In genomic region chr14:72094844-72095582, GRCh38 we compare ENCODE assay signal across 19 cellular contexts.
A peak's percentile ranks its signal among the peaks of the same experiment; 100 is the strongest.
DNase-seq lines count a peak whose midpoint lies in the region; ATAC-seq, FAIRE-seq and TF ChIP-seq lines count a peak whose summit lies in the region.
"Had no signal": no experiment of that assay in that cellular context is flagged by ENCODE, and none has a peak within 500 bp of the region (broad histone marks: within the 10 kb centered on the region; RNA-seq: fewer than 3 reads in every experiment).

No MANE protein-coding gene starts in this region.

- H3K56ac ChIP-seq in H1 (replicated peaks; ENCODE audit: insufficient read length, low read depth, low read length): no peak overlapping the region

- peak overlapping the region; percentile 48; the same call in 1 of the 2 replicates for H2AFZ ChIP-seq in H1 (ENCODE audit: low read length)
- H2AFZ ChIP-seq: PC-9 had no signal

- H3K4me1 ChIP-seq in H1 (replicated peaks in 1 of 4; ENCODE audit: control insufficient read depth in 3 of 4, insufficient read depth in 4 of 4, low read length in 3 of 4) (no peaks in the 10 kb centered on the region; a peak in 1 of 7 replicates), uterus (no peaks in the 10 kb centered on the region), aorta (ENCODE audit: control insufficient read depth in 1 of 2, insufficient read depth in 2 of 2, low read length in 2 of 2) (no peaks in the 10 kb centered on the region)

- no peaks in the 10 kb centered on the region for H3K36me3 ChIP-seq in H1 (ENCODE audit: control insufficient read depth in 2 of 4, insufficient read depth in 4 of 4, low read length in 3 of 4)
- H3K36me3 ChIP-seq in uterus: no peaks in the 10 kb centered on the region
- no peaks in the 10 kb centered on the region for H3K36me3 ChIP-seq in aorta (ENCODE audit: control insufficient read depth in 1 of 2, insufficient read depth in 2 of 2, low read length in 1 of 2)

- H2BK12ac ChIP-seq in H1 (ENCODE audit: low read depth, low read length): no peak overlapping the region

- H3K9ac ChIP-seq in H1 (replicated peaks in 1 of 4; ENCODE audit: extremely low read depth in 1 of 4, low read depth in 3 of 4, low read length in 3 of 4): no peak overlapping the region

- no peak overlapping the region for H4K5ac ChIP-seq in H1 (ENCODE audit: insufficient read length, low read depth, low read length)

- H3K23ac ChIP-seq in H1 (ENCODE audit: insufficient read length): no peak overlapping the region

- no peaks in the 10 kb centered on the region for H3K79me2 ChIP-seq in H1 (ENCODE audit: control insufficient read depth in 1 of 2, insufficient read depth in 2 of 2, low read length in 2 of 2)

- WGBS in H1 (ENCODE audit: extremely low coverage in 1 of 2, insufficient coverage in 1 of 2, insufficient read length in 1 of 2, insufficient replicate concordance in 2 of 2, low coverage in 1 of 2, low lambda C conversion rate in 2 of 2, missing lambda C conversion rate in 1 of 2), 2 experiments: 87% methylated on average over 6 of the region's 6 CpGs; no CpG with 5 or more reads in 1 of the 2 experiments
- WGBS in aorta, 2 donors: 77 to 82% methylated on average over 6 of the region's 6 CpGs

- H2BK5ac ChIP-seq in H1 (ENCODE audit: low read depth, low read length): no peak overlapping the region

- H3K14ac ChIP-seq in H1 (ENCODE audit: insufficient read length): no peak overlapping the region

- no peak for FAIRE-seq in H1 (lab: Jason Lieb, UNC)

- no peak overlapping the region for H3K4me2 ChIP-seq in H1 (ENCODE audit: insufficient read depth in 1 of 2, low read depth in 2 of 2, low read length in 2 of 2)
- H3K4me2 ChIP-seq: PC-9 had no signal

- DNase-seq in NOMO-1 treated with DMSO at 0.1 percent for 48 hours (lab: John Stamatoyannopoulos, UW; ENCODE audit: unreplicated experiment) (peak; percentile 1), NOMO-1 treated with dmso at 0.1 percent for 144 hours (lab: John Stamatoyannopoulos, UW; ENCODE audit: unreplicated experiment) (no peak), GM12864 (ENCODE audit: low read depth) (peak; percentile 26), H1 (ENCODE audit: low read depth in 1 of 2, low spot score in 2 of 2) (no peak), uterus (no peak), aorta (no peak)
- DNase-seq: CD4-positive, alpha-beta T cell; EL; Kasumi-1; NCI-H1105 treated with DMSO at 0.1 percent for 48 hours; NCI-H1694 treated with DMSO at 0.1 percent for 48 hours; NCI-H345; NCI-H69; NK-92 treated with Interleukin-12 subunit alpha and Interleukin-12 subunit beta, amount 100 ng/mL, for 24 hours; PC-9 had no signal

- CTCF ChIA-PET in H1 (lab: Charles Lee; ENCODE audit: partially characterized antibody): interaction anchor here (1.1 to 2.0 kb wide), 2 partner anchors 9 to 10 kb away, joined by 3 to 13 read pairs; no protein-coding TSS in a partner anchor

- no peak for TF ChIP-seq RAD21 in H1 (IDR thresholded peaks at IDR 0.05 in 1 of 2, conservative IDR thresholded peaks at IDR 0.05 in 1 of 2; ENCODE audit: low read depth in 2 of 2, low read length in 2 of 2)

- H2BK15ac ChIP-seq in H1 (ENCODE audit: low read length): no peak overlapping the region

- H2AK5ac ChIP-seq in H1 (ENCODE audit: low read depth, low read length): no peak overlapping the region

- TF ChIP-seq EP300 in H1 (IDR thresholded peaks at IDR 0.05; ENCODE audit: borderline replicate concordance in 1 of 2, low read depth in 2 of 2, low read length in 2 of 2): no peak

- no peak for TF ChIP-seq POLR2A in H1 (IDR thresholded peaks at IDR 0.05; ENCODE audit: control extremely low read depth in 1 of 2, low read depth in 2 of 2, low read length in 2 of 2)
- no peak for TF ChIP-seq POLR2A in uterus (IDR thresholded peaks at IDR 0.05)

- H3K4me3 ChIP-seq in GM12864 (ENCODE audit: low read depth, low read length) (no peak overlapping the region; the same call in 1 of the 2 replicates), H1 (ENCODE audit: extremely low read depth in 1 of 4, insufficient read depth in 2 of 4, low read depth in 3 of 4, low read length in 4 of 4) (no peak overlapping the region), uterus (no peak overlapping the region), aorta (ENCODE audit: low read length in 2 of 2) (no peak overlapping the region)
- H3K4me3 ChIP-seq: PC-9 had no signal

- intact Hi-C loops in uterus (cut with DNase I; ENCODE audit: low total_unique reads): no loop called here
- intact Hi-C loops in aorta (cut with DNase I): no loop called here

- H4K20me1 ChIP-seq in H1 (replicated peaks in 1 of 2; ENCODE audit: control insufficient read depth in 1 of 2, insufficient read depth in 2 of 2, low read length in 2 of 2): no peaks in the 10 kb centered on the region

- H3K27ac ChIP-seq in H1 (ENCODE audit: low read depth, low read length): no peak overlapping the region
- no peak overlapping the region for H3K27ac ChIP-seq in uterus
- no peak overlapping the region for H3K27ac ChIP-seq in aorta (ENCODE audit: low read depth in 1 of 2, low read length in 2 of 2)
- H3K27ac ChIP-seq: 22Rv1, HL-60, PC-9 had no signal

- peak; percentile 58 for ATAC-seq in HG02885 (IDR thresholded peaks at IDR 0.05; ENCODE audit: poor library complexity, unreplicated experiment)
- ATAC-seq in HG03159 (IDR thresholded peaks at IDR 0.05; ENCODE audit: unreplicated experiment): no peak
- no peak for ATAC-seq in aorta (ENCODE audit: low FRiP score)

- H3K79me1 ChIP-seq in H1 (ENCODE audit: low read depth, low read length): no peaks in the 10 kb centered on the region

- H3K4ac ChIP-seq in H1 (replicated peaks; ENCODE audit: insufficient read length, low read depth, low read length): no peak overlapping the region

- TF ChIP-seq CTCF in GM12864 (IDR thresholded peaks at IDR 0.05; ENCODE audit: low read depth, low read length, missing control alignments) (no peak), H1 (IDR thresholded peaks at IDR 0.05; ENCODE audit: control extremely low read depth in 1 of 3, insufficient read depth in 1 of 3, low read depth in 1 of 3, low read length in 3 of 3) (no peak), uterus (IDR thresholded peaks at IDR 0.05) (no peak)

- H4K91ac ChIP-seq in H1 (replicated peaks; ENCODE audit: insufficient read length, low read length): no peak overlapping the region

- H3K18ac ChIP-seq in H1 (ENCODE audit: extremely low read depth, low read length): no peak overlapping the region

- H3K27me3 ChIP-seq in H1 (replicated peaks in 1 of 4; ENCODE audit: control insufficient read depth in 3 of 4, extremely low read depth in 1 of 4, insufficient read depth in 3 of 4, low read length in 3 of 4) (no peaks in the 10 kb centered on the region), uterus (no peaks in the 10 kb centered on the region), aorta (ENCODE audit: control insufficient read depth in 1 of 2, insufficient read depth in 2 of 2, low read length in 1 of 2) (no peaks in the 10 kb centered on the region)

- H2BK20ac ChIP-seq in H1 (ENCODE audit: low read length): no peak overlapping the region

- no peak overlapping the region for H2BK120ac ChIP-seq in H1 (replicated peaks; ENCODE audit: low read depth, low read length)

- no peak overlapping the region for H4K8ac ChIP-seq in H1 (ENCODE audit: extremely low read depth, insufficient read depth, low read length)

- POLR2A ChIA-PET in H1 (lab: Charles Lee; ENCODE audit: partially characterized antibody): no interaction called here

- no peaks in the 10 kb centered on the region for H3K9me3 ChIP-seq in H1 (ENCODE audit: insufficient read depth in 2 of 2, low read depth in 1 of 2, low read length in 1 of 2)
- no peaks in the 10 kb centered on the region for H3K9me3 ChIP-seq in uterus
- peaks cover 1% of the 10 kb centered on the region for H3K9me3 ChIP-seq in aorta (ENCODE audit: control insufficient read depth, low read length)

- no peaks in the 10 kb centered on the region for H3K23me2 ChIP-seq in H1 (ENCODE audit: low read depth, low read length)

TF ChIP-seq in H1, 55 proteins besides CTCF, POLR2A, EP300 and RAD21 (continues in another document):
- TF ChIP-seq TEAD4 (IDR thresholded peaks at IDR 0.05; ENCODE audit: low read depth, low read length) (no peak), NRF1 (IDR thresholded peaks at IDR 0.05; ENCODE audit: low read depth, low read length) (no peak), GABPA (IDR thresholded peaks at IDR 0.05; ENCODE audit: borderline replicate concordance, insufficient read depth, low read length) (no peak), CEBPB (IDR thresholded peaks at IDR 0.05; ENCODE audit: low read depth, low read length) (no peak)

Comparison
In these comparisons a context has a peak if more than half of its experiments do, and no peak if none do; other contexts are left out.
1. DNase-seq: peak in NOMO-1 treated with DMSO at 0.1 percent for 48 hours (single experiment) and GM12864 (single experiment); none in NOMO-1 treated with dmso at 0.1 percent for 144 hours (single experiment), H1 (0 of 2), uterus (0 of 2) and aorta (0 of 2).